In the genomic region with DNA sequence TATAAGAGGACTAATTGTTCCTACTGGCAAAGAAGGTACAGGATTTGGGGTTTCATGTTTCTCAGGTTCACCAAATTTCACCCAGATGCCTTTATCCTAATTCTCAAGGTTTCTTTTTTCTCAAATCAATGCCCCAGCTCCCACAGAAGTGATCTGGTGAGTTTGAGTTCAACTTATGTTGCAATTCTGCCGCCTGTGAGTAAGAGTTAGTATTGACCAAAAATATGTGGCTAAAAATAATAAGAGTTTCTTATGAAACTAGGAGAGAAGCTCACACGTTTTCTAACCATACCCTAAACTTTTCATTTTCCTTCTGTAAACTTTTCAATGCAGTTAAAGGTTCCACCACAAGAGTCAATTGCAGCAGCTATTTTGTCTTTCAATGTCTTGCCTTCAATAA, we compare ENCODE assay signal across 31 cellular contexts. TPM values are rescaled to one million over a fixed set of nuclear protein-coding genes. Genes with fewer than 3 reads are reported as not detected.
DNase-seq lines count a peak whose midpoint lies in the region; ATAC-seq and TF ChIP-seq lines count a peak whose summit lies in the region.
"Had no signal": no experiment of that assay in that cellular context is flagged by ENCODE, and none has a peak within 500 bp of the region (broad histone marks: within the 10 kb centered on the region; RNA-seq: fewer than 3 reads in every experiment).

No MANE protein-coding gene starts in this region.

- no peaks in the 10 kb centered on the region for H3F3A ChIP-seq in PC-9 (ENCODE audit: insufficient read depth, low read depth)

- peak overlapping the region; percentile 5 for H3K4me2 ChIP-seq in PC-9
- H3K4me2 ChIP-seq: GM23338, neural progenitor cell had no signal

- H3K9me2 ChIP-seq in PC-9 (ENCODE audit: insufficient read depth) = no peaks in the 10 kb centered on the region

- peak overlapping the region; percentile 52 for H3K27ac ChIP-seq in PC-9
- H3K27ac ChIP-seq: ascending aorta, dorsolateral prefrontal cortex, gastrocnemius medialis, lower lobe of right lung, neural progenitor cell, SK-N-MC, spleen, tibial artery, VCaP had no signal

- H3K27me3 ChIP-seq in PC-9 (ENCODE audit: insufficient read depth, low read depth) = no peaks in the 10 kb centered on the region
- H3K27me3 ChIP-seq: ascending aorta, gastrocnemius medialis, neural progenitor cell, spleen, tibial artery had no signal

- DNase-seq in AG10803 (ENCODE audit: low read depth) (peak; percentile 4), LHCN-M2 (ENCODE audit: low read depth) (peak; percentile 22), PC-9 (peak in 1 of 2 experiments; percentile 55), fibroblast of mammary gland (ENCODE audit: low read depth) (peak; percentile 35), NCI-H1930 (lab: John Stamatoyannopoulos, UW) (no peak), NCI-H510A (lab: John Stamatoyannopoulos, UW) (no peak), nucleus accumbens (lab: John Stamatoyannopoulos, UW) (no peak)
- DNase-seq: 8988T; activated CD4-positive, alpha-beta T cell treated with anti-CD3 and anti-CD28 coated beads, Interleukin-2, amount 10 ng/mL, durations not matched to agents 7 days and 5 days; activated CD8-positive, alpha-beta memory T cell treated with anti-CD3 and anti-CD28 coated beads, Interleukin-2, amount 10 ng/mL, durations not matched to agents 7 days and 5 days; dorsolateral prefrontal cortex; gastrocnemius medialis; hypothalamus; Kasumi-1; lower lobe of right lung; NCI-H1436 treated with DMSO at 0.1 percent for 48 hours; NCI-H2171 treated with DMSO at 0.1 percent for 48 hours; NCI-H69; spleen; stimulated activated CD4-positive, alpha-beta T cell treated with anti-CD3 and anti-CD28 coated beads, Interleukin-4, amount 100 ng/mL, for 4 hours; stimulated activated naive CD8-positive, alpha-beta T cell treated with anti-CD3 and anti-CD28 coated beads, Interleukin-15, Interleukin-2, amounts not matched to agents 100 U/mL and 50 U/mL, for 24 hours; T-helper 17 cell; tibial artery had no signal

- H3K79me2 ChIP-seq in PC-9 (ENCODE audit: low read depth) = no peaks in the 10 kb centered on the region

- 0 out of 2 replicates have a peak, but pooled peaks cover 5% of the 10 kb centered on the region for H3K4me1 ChIP-seq in PC-9 (replicated peaks; ENCODE audit: insufficient read depth)
- H3K4me1 ChIP-seq: ascending aorta, gastrocnemius medialis, lower lobe of right lung, neural progenitor cell, spleen, tibial artery had no signal

- H2AFZ ChIP-seq in PC-9 = peak overlapping the region; percentile 58; the same call in 1 of the 2 replicates
- H2AFZ ChIP-seq: GM23338, neural progenitor cell had no signal

- TF ChIP-seq CTCF in AG10803 (conservative IDR thresholded peaks at IDR 0.05; ENCODE audit: low read length) = no peak
- no peak for TF ChIP-seq CTCF in PC-9 (conservative IDR thresholded peaks at IDR 0.05)
- no peak for TF ChIP-seq CTCF in fibroblast of mammary gland (conservative IDR thresholded peaks at IDR 0.05; ENCODE audit: control insufficient read depth, insufficient read depth, low read depth, low read length)

- H3K36me3 ChIP-seq in PC-9 (ENCODE audit: low read depth) = no peaks in the 10 kb centered on the region
- H3K36me3 ChIP-seq: ascending aorta, gastrocnemius medialis, lower lobe of right lung, neural progenitor cell, spleen, tibial artery had no signal

- H4K20me1 ChIP-seq in PC-9 (ENCODE audit: insufficient read depth) = no peaks in the 10 kb centered on the region

- BruUV-seq in PC-9 (replicated peaks; lab: Mats Ljungman, UMichigan) = no TSS peak

- H3K9me3 ChIP-seq in PC-9 (ENCODE audit: insufficient read depth, low read depth) = no peaks in the 10 kb centered on the region
- H3K9me3 ChIP-seq: ascending aorta, gastrocnemius medialis, lower lobe of right lung, spleen, tibial artery had no signal

- intact Hi-C loops in PC-9 (cut with micrococcal nuclease; ENCODE audit: unreplicated experiment) = no loop called here

- POLR2A ChIA-PET in PC-9 (lab: Charles Lee; ENCODE audit: unreplicated experiment) = no interaction called here

- H3K4me3 ChIP-seq in AG10803 (ENCODE audit: low read length) = no peak overlapping the region
- H3K4me3 ChIP-seq in PC-9 = no peak overlapping the region
- no peak overlapping the region for H3K4me3 ChIP-seq in fibroblast of mammary gland (ENCODE audit: control insufficient read depth, low read depth, low read length)
- H3K4me3 ChIP-seq: ascending aorta, dorsolateral prefrontal cortex, gastrocnemius medialis, GM23338, lower lobe of right lung, neural progenitor cell, SK-N-MC, spleen, tibial artery had no signal

- CTCF ChIA-PET in PC-9 (lab: Charles Lee) = no interaction called here

- no peak for ATAC-seq in GM19467 (IDR thresholded peaks at IDR 0.05; ENCODE audit: unreplicated experiment)
- ATAC-seq: activated CD8-positive, alpha-beta memory T cell treated with anti-CD3 and anti-CD28 coated beads, Interleukin-2, amount 10 ng/mL, durations not matched to agents 7 days and 5 days; gastrocnemius medialis; GM23338; lower lobe of right lung; stimulated activated naive CD8-positive, alpha-beta T cell treated with anti-CD3 and anti-CD28 coated beads, Interleukin-15, Interleukin-2, amounts not matched to agents 100 U/mL and 50 U/mL, for 24 hours; T-helper 17 cell had no signal

RNA-seq across cellular contexts. Expression of gene SLCO6A1, which starts 15.1 kb away (rescaled TPM):
- not detected in 2 replicates for total RNA-seq in LHCN-M2 (2014; rRNA removed)
- not detected for polyA plus RNA-seq in LHCN-M2 (2012)
- not detected in 2 replicates for total RNA-seq in PC-9 (2021)
- total RNA-seq: activated CD4-positive, alpha-beta T cell treated with anti-CD3 and anti-CD28 coated beads, Interleukin-2, amount 10 ng/mL, durations not matched to agents 7 days and 5 days; activated CD8-positive, alpha-beta memory T cell treated with anti-CD3 and anti-CD28 coated beads, Interleukin-2, amount 10 ng/mL, durations not matched to agents 7 days and 5 days; ascending aorta; dorsolateral prefrontal cortex; gastrocnemius medialis; lower lobe of right lung; spleen; T-helper 17 cell had no signal
- polyA plus RNA-seq: BJ, keratinocyte, spleen had no signal

Comparison
In these comparisons a context has a peak if more than half of its experiments do, and no peak if none do; other contexts are left out.
1. DNase-seq: peak in AG10803 (single experiment), LHCN-M2 (single experiment) and fibroblast of mammary gland (single experiment); none in NCI-H1930 (0 of 2), NCI-H510A (single experiment) and nucleus accumbens (0 of 56).